Comparison of ENCODE assay signal across 1 cellular context in genomic region chr10:70934701-70935100, GRCh38.
TF ChIP-seq lines count a peak whose summit lies in the region.

No MANE protein-coding gene starts in this region.

TF ChIP-seq in H1, 55 proteins besides CTCF, POLR2A, EP300 and RAD21 (continued from another document):
- TF ChIP-seq ATF2 (IDR thresholded peaks at IDR 0.05; ENCODE audit: low read length) (no peak), BCL11A (IDR thresholded peaks at IDR 0.05; ENCODE audit: low read depth in 2 of 2, low read length in 2 of 2) (no peak), YY1 (IDR thresholded peaks at IDR 0.05; ENCODE audit: low read depth, low read length) (no peak), SP2 (IDR thresholded peaks at IDR 0.05; ENCODE audit: low read length) (no peak), KDM1A (IDR thresholded peaks at IDR 0.05; ENCODE audit: borderline replicate concordance, low read length) (no peak), ZNF274 (IDR thresholded peaks at IDR 0.05; ENCODE audit: borderline replicate concordance, extremely low read depth, low read length) (no peak), ASH2L (IDR thresholded peaks at IDR 0.05; ENCODE audit: low read length) (no peak), KDM4A (IDR thresholded peaks at IDR 0.05; ENCODE audit: low read depth, low read length, severe bottlenecking) (no peak), TAF7 (optimal IDR thresholded peaks at IDR 0.05; ENCODE audit: borderline replicate concordance, low read depth, low read length) (no peak), RXRA (IDR thresholded peaks at IDR 0.05; ENCODE audit: insufficient read depth, low read depth, low read length) (no peak), TBP (IDR thresholded peaks at IDR 0.05; ENCODE audit: low read depth, low read length) (no peak), SIRT6 (IDR thresholded peaks at IDR 0.05; ENCODE audit: low read length) (no peak), CEBPB (IDR thresholded peaks at IDR 0.05; ENCODE audit: low read depth, low read length) (no peak), HDAC6 (IDR thresholded peaks at IDR 0.05; ENCODE audit: low read depth, low read length) (no peak), SP4 (IDR thresholded peaks at IDR 0.05; ENCODE audit: low read length) (no peak), BRCA1 (IDR thresholded peaks at IDR 0.05; ENCODE audit: low read depth, low read length) (no peak), SRF (IDR thresholded peaks at IDR 0.05; ENCODE audit: low read depth, low read length) (no peak)
